ENCODE assay signal across 8 cellular contexts in the genomic region with DNA sequence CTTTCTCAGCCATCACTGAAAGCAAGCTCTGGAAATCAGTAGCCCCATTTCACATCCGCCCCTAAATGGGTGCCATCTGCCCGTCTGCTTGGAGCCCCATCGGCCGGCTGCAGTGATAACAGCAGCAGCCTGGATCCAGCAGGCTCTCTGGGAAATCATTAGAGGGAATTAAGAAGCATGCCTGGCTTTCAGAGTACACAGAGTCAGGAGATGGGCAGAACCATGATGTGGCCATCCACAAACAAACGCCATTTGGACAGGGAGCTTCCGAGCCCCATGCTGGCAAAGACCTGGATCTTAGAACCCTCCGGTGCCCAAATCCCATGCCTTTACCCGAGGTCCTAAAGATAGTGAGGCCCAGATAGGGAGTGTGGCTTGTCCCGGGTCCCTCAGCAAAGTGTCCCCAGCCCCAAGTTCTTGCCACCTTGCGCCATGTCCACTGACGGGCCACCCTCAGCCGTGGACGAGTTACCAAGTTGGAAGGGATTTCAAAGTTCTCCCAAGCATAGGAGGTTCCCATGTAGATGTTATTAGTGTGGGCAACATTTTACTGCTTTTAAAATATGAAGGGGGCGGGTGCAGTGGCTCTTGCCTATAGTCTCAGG. TPM values are rescaled to one million over a fixed set of nuclear protein-coding genes. Genes with fewer than 3 reads are reported as not detected.
A peak's percentile ranks its signal among the peaks of the same experiment; 100 is the strongest.
DNase-seq lines count a peak whose midpoint lies in the region; ATAC-seq and TF ChIP-seq lines count a peak whose summit lies in the region.

No MANE protein-coding gene starts in this region.

- no peaks in the 10 kb centered on the region for H3K27me3 ChIP-seq in liver (ENCODE audit: control insufficient read depth in 4 of 4, insufficient read depth in 4 of 4, low read length in 3 of 4)
- no peaks in the 10 kb centered on the region for H3K27me3 ChIP-seq in tibial nerve

- H3K27ac ChIP-seq in angular gyrus (ENCODE audit: low read depth, low read length) (peak overlapping the region; percentile 46), liver (ENCODE audit: low read depth in 1 of 2, low read length in 2 of 2) (peak overlapping the region in 1 of 2 donors; percentile 89), tibial nerve (peak overlapping the region; percentile 96 to 99 (median 98))

- DNase-seq in activated T-cell treated with anti-CD3 and anti-CD28 coated beads, Interleukin-2, amount 50 U/mL, for 4 hours, result no peak
- no peak for DNase-seq in activated T-cell treated with anti-CD3 and anti-CD28 coated beads, Interleukin-2, amount 50 U/mL, for 1 hour
- DNase-seq in tibial nerve (ENCODE audit: low spot score in 2 of 2), result no peak

- 86% methylated on average over 14 of the region's 14 CpGs for WGBS in liver
- 72 to 76% methylated on average over 11 to 14 of the region's 14 CpGs for WGBS in tibial nerve, 2 donors

- peak overlapping the region in 1 of 2 donors; percentile 62 for H3K9ac ChIP-seq in liver (ENCODE audit: low read depth in 1 of 2, low read length in 2 of 2)

- no peak for TF ChIP-seq POLR2A in tibial nerve (IDR thresholded peaks at IDR 0.05)

- no peaks in the 10 kb centered on the region for H3K36me3 ChIP-seq in liver (ENCODE audit: control insufficient read depth in 4 of 4, insufficient read depth in 3 of 4, low read depth in 1 of 4, low read length in 3 of 4)
- H3K36me3 ChIP-seq in tibial nerve, result no peaks in the 10 kb centered on the region

- H3K9me3 Mint-ChIP-seq in activated T-cell treated with anti-CD3 and anti-CD28 coated beads, Interleukin-2, amount 50 U/mL, for 4 hours, result no peaks in the 10 kb centered on the region

- H3K9me3 ChIP-seq in liver (ENCODE audit: control insufficient read depth in 4 of 4, low read length in 3 of 4) (no peaks in the 10 kb centered on the region), tibial nerve (peaks cover 0 to 5% (median 0%) of the 10 kb centered on the region in 4 donors)

- H3K4me3 ChIP-seq in liver (ENCODE audit: low read depth in 1 of 3, low read length in 3 of 3), result peak overlapping the region in 2 of 3 donors; percentile 70 to 94
- H3K4me3 ChIP-seq in tibial nerve, result peak overlapping the region in 3 of 4 donors; percentile 77 to 91 (median 84)

- TF ChIP-seq CTCF in liver (IDR thresholded peaks at IDR 0.05; ENCODE audit: low read depth, low read length, missing input control) (no peak), tibial nerve (IDR thresholded peaks at IDR 0.05) (no peak)

- H3K4me1 ChIP-seq in liver (ENCODE audit: control insufficient read depth in 4 of 4, insufficient read depth in 4 of 4, low read length in 3 of 4) (peaks cover 0 to 31% (median 7%) of the 10 kb centered on the region in 4 donors), tibial nerve (peaks cover 0 to 45% (median 15%) of the 10 kb centered on the region in 4 donors)

- H3K4me3 Mint-ChIP-seq in activated T-cell treated with anti-CD3 and anti-CD28 coated beads, Interleukin-2, amount 50 U/mL, for 4 hours, result peak overlapping the region; percentile 87

- no peak for TF ChIP-seq EP300 in tibial nerve (IDR thresholded peaks at IDR 0.05)

- H3K4me1 Mint-ChIP-seq in activated T-cell treated with anti-CD3 and anti-CD28 coated beads, Interleukin-2, amount 50 U/mL, for 4 hours (ENCODE audit: low read depth), result peaks cover 35% of the 10 kb centered on the region

- H3K27me3 Mint-ChIP-seq in activated T-cell treated with anti-CD3 and anti-CD28 coated beads, Interleukin-2, amount 50 U/mL, for 4 hours (ENCODE audit: low read depth), result no peaks in the 10 kb centered on the region

- H3K36me3 Mint-ChIP-seq in activated T-cell treated with anti-CD3 and anti-CD28 coated beads, Interleukin-2, amount 50 U/mL, for 4 hours (ENCODE audit: insufficient read depth), result peaks cover 3% of the 10 kb centered on the region

- TF ChIP-seq RAD21 in liver (IDR thresholded peaks at IDR 0.05), result no peak

- ATAC-seq in activated T-cell treated with anti-CD3 and anti-CD28 coated beads, Interleukin-2, amount 50 U/mL, for 4 hours, result no peak
- ATAC-seq in HG03571 (IDR thresholded peaks at IDR 0.05; ENCODE audit: unreplicated experiment), result no peak
- ATAC-seq in HG02798 (IDR thresholded peaks at IDR 0.05; ENCODE audit: poor library complexity, unreplicated experiment), result no peak
- no peak for ATAC-seq in GM21360 (IDR thresholded peaks at IDR 0.05; ENCODE audit: unreplicated experiment)

TF ChIP-seq in liver, 16 proteins besides CTCF, POLR2A, EP300 and RAD21:
- no peak for TF ChIP-seq SP1 (IDR thresholded peaks at IDR 0.05)
- no peak for TF ChIP-seq TAF1 (conservative IDR thresholded peaks at IDR 0.05)
- TF ChIP-seq FOXA2 (IDR thresholded peaks at IDR 0.05), result no peak
- TF ChIP-seq GABPA (IDR thresholded peaks at IDR 0.05 in 1 of 2, conservative IDR thresholded peaks at IDR 0.05 in 1 of 2), result no peak
- TF ChIP-seq, protein P1, sequence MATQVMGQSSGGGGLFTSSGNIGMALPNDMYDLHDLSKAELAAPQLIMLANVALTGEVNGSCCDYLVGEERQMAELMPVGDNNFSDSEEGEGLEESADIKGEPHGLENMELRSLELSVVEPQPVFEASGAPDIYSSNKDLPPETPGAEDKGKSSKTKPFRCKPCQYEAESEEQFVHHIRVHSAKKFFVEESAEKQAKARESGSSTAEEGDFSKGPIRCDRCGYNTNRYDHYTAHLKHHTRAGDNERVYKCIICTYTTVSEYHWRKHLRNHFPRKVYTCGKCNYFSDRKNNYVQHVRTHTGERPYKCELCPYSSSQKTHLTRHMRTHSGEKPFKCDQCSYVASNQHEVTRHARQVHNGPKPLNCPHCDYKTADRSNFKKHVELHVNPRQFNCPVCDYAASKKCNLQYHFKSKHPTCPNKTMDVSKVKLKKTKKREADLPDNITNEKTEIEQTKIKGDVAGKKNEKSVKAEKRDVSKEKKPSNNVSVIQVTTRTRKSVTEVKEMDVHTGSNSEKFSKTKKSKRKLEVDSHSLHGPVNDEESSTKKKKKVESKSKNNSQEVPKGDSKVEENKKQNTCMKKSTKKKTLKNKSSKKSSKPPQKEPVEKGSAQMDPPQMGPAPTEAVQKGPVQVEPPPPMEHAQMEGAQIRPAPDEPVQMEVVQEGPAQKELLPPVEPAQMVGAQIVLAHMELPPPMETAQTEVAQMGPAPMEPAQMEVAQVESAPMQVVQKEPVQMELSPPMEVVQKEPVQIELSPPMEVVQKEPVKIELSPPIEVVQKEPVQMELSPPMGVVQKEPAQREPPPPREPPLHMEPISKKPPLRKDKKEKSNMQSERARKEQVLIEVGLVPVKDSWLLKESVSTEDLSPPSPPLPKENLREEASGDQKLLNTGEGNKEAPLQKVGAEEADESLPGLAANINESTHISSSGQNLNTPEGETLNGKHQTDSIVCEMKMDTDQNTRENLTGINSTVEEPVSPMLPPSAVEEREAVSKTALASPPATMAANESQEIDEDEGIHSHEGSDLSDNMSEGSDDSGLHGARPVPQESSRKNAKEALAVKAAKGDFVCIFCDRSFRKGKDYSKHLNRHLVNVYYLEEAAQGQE (IDR thresholded peaks at IDR 0.05), result no peak

RNA-seq across cellular contexts. Expression of a gene that starts 1.0 kb away (rescaled TPM):
- total RNA-seq in activated T-cell treated with anti-CD3 and anti-CD28 coated beads, Interleukin-2, amount 50 U/mL, for 4 hours, result 100 to 1,000 TPM in 2 of 3 donors, 10 to 100 TPM in 1; 68.4 to 127 (median 103) TPM
- total RNA-seq in liver (10 to 100 TPM in 1 of 2 donors, 1 to 10 TPM in 1; 5.2 to 14.0 TPM), tibial nerve (10 to 100 TPM; 54.8 to 73.0 (median 65.3) TPM)
- 10 to 100 TPM; 58.1 to 65.2 TPM for polyA plus RNA-seq in liver
